ENCODE assay signal across 20 cellular contexts in genomic region chr5:6682239-6682638, GRCh38.
"Had no signal": no experiment of that assay in that cellular context is flagged by ENCODE, and none has a peak within 500 bp of the region (broad histone marks: within the 10 kb centered on the region; RNA-seq: fewer than 3 reads in every experiment).

No MANE protein-coding gene starts in this region.

- H3K4me2 ChIP-seq: smooth muscle cell had no signal

- H3K27ac Mint-ChIP-seq: immature natural killer cell, naive B cell, nephron, progenitor cell of endocrine pancreas, type B pancreatic cell had no signal

- H3K27ac ChIP-seq: foreskin keratinocyte, left ventricle myocardium inferior, lower lobe of right lung, neutrophil, suprapubic skin, thyroid gland had no signal

- H3K9me3 ChIP-seq: left ventricle myocardium inferior, lower lobe of right lung, neutrophil, suprapubic skin, thyroid gland had no signal

- H3K36me3 ChIP-seq: left ventricle myocardium inferior, lower lobe of right lung, neutrophil, suprapubic skin, thyroid gland had no signal

- H3K36me3 Mint-ChIP-seq: immature natural killer cell, type B pancreatic cell had no signal

- H3K4me1 ChIP-seq: foreskin keratinocyte had no signal

- DNase-seq: effector memory CD4-positive, alpha-beta T cell; foreskin keratinocyte; hippocampal formation; immature natural killer cell; left cardiac atrium; left ventricle myocardium inferior; lower lobe of right lung; mesenchymal stem cell; midbrain; naive B cell; right cardiac atrium; stimulated activated CD4-positive, alpha-beta T cell treated with anti-CD3 and anti-CD28 coated beads, Interleukin-2, amount 100 ng/mL, for 48 hours; stimulated activated naive CD8-positive, alpha-beta T cell treated with anti-CD3 and anti-CD28 coated beads, Interleukin-15, Interleukin-2, amounts not matched to agents 100 U/mL and 50 U/mL, for 24 hours; thyroid gland had no signal

- H3K4me3 ChIP-seq: left ventricle myocardium inferior, lower lobe of right lung, smooth muscle cell, suprapubic skin, thyroid gland had no signal

- H3K4me3 Mint-ChIP-seq: immature natural killer cell, naive B cell, nephron, type B pancreatic cell had no signal

- H3K27me3 ChIP-seq: foreskin keratinocyte, thyroid gland had no signal

- H3K9me3 Mint-ChIP-seq: immature natural killer cell, nephron, type B pancreatic cell had no signal
